In genomic region chr3:17038141-17038540, GRCh38 we compare ENCODE assay signal across 15 cellular contexts.
DNase-seq lines count a peak whose midpoint lies in the region; ATAC-seq and TF ChIP-seq lines count a peak whose summit lies in the region.
"Had no signal": no experiment of that assay in that cellular context is flagged by ENCODE, and none has a peak within 500 bp of the region (broad histone marks: within the 10 kb centered on the region; RNA-seq: fewer than 3 reads in every experiment).

No MANE protein-coding gene starts in this region.

- ATAC-seq in PC-3 (no peak), HG03175 (IDR thresholded peaks at IDR 0.05; ENCODE audit: unreplicated experiment) (no peak), HG02571 (IDR thresholded peaks at IDR 0.05; ENCODE audit: unreplicated experiment) (no peak)

- no peak overlapping the region for H2AFZ ChIP-seq in PC-3 (ENCODE audit: low read length)
- H2AFZ ChIP-seq: GM23248 had no signal

- intact Hi-C loops in PC-3 (cut with micrococcal nuclease), result loop anchor here (2.0 to 10.0 kb wide), 3 partner anchors 33 to 773 kb away; partner anchors contain the start of genes DPH3 and OXNAD1

- H3K27me3 ChIP-seq in PC-3 (ENCODE audit: low read length), result no peaks in the 10 kb centered on the region

- H3K9me2 ChIP-seq in PC-3 (replicated peaks; ENCODE audit: low read length), result no peaks in the 10 kb centered on the region

- H3K9me3 ChIP-seq in PC-3 (ENCODE audit: low read length), result no peaks in the 10 kb centered on the region
- H3K9me3 ChIP-seq: Caco-2 had no signal

- no peaks in the 10 kb centered on the region for H4K20me1 ChIP-seq in PC-3 (ENCODE audit: low read length)

- DNase-seq in NAMALWA (ENCODE audit: low spot score) (peak; percentile 38), PC-3 (no peak), cerebellum (ENCODE audit: low spot score) (peak; percentile 49), Kasumi-1 (lab: John Stamatoyannopoulos, UW) (no peak)
- DNase-seq: Caco-2; CD4-positive, alpha-beta memory T cell; DMS153; DND-41; GDM1; GM23248; H7; HCEC 1CT had no signal

- H3K27ac ChIP-seq in PC-3 (ENCODE audit: low read length), result peak overlapping the region; percentile 96

- peak overlapping the region; percentile 67 for H3K9ac ChIP-seq in PC-3 (ENCODE audit: low read length)
- H3K9ac ChIP-seq: GM23248 had no signal

- no peak for TF ChIP-seq CTCF in PC-3 (conservative IDR thresholded peaks at IDR 0.05; ENCODE audit: low read depth, low read length)

- H3K4me1 ChIP-seq in PC-3 (ENCODE audit: insufficient read depth, low read length), result peaks cover 53% of the 10 kb centered on the region
- H3K4me1 ChIP-seq: Caco-2 had no signal

- peaks cover 15% of the 10 kb centered on the region for H3F3A ChIP-seq in PC-3 (ENCODE audit: low read length, unreplicated experiment)

- CTCF ChIA-PET in PC-3 (lab: Charles Lee), result no interaction called here

- peak overlapping the region; percentile 17; the same call in 1 of the 2 replicates for H3K4me2 ChIP-seq in PC-3 (ENCODE audit: low read length)

- H3K79me2 ChIP-seq in PC-3 (ENCODE audit: low read length), result no peaks in the 10 kb centered on the region

- no peak overlapping the region for H3K4me3 ChIP-seq in PC-3 (ENCODE audit: low read length)
- H3K4me3 ChIP-seq: GM12878, GM23248 had no signal

- no peaks in the 10 kb centered on the region for H3K36me3 ChIP-seq in PC-3 (ENCODE audit: low read depth, low read length)

- POLR2A ChIA-PET in PC-3 (lab: Charles Lee; ENCODE audit: unreplicated experiment), result no interaction called here

- BruUV-seq in PC-3 (replicated peaks; lab: Mats Ljungman, UMichigan), result no TSS peak

Comparison
In these comparisons a context has a peak if more than half of its experiments do, and no peak if none do; other contexts are left out.
1. DNase-seq: peak in NAMALWA (single experiment) and cerebellum (single experiment); none in PC-3 (single experiment) and Kasumi-1 (0 of 2).